Comparison of ENCODE assay signal across 11 cellular contexts in the genomic region with DNA sequence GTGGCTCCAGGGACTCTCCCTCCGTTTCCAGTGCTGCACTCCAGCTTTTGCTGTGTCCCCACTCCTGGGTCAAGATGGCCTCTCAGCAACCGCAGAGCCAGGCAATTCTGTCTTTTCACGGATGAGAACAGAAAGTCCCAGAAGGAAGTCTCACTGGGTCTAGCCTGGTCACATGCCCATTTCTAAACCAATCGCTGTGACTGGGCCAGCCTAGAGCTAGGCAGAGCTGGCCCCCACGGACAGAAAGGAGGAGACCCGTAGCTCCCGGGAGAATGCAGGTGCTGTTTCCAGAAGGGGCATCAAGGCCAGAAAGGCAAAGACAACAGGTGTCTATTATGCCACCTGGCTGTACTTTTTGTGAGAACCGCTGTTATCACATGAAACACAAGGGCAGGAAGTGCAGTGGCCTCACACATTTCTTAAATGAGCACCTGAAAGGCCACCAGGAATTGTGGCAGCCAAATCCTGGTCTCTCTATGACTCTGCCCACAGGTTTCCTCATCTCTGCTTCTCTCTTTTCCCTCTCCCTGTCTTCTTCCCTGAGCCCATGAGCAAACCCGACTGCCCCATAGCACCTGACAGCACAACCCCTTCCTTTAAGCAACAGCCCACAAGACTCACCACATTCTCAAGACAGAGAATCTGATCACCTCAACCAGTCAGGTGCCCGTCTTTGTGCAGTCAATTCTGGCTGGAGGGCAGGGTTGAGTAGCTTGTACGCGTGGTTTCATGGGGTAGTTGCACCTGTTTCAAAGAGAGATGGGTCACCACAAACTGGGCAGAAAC. TPM values are rescaled to one million over a fixed set of nuclear protein-coding genes. Genes with fewer than 3 reads are reported as not detected.
DNase-seq lines count a peak whose midpoint lies in the region; ATAC-seq and TF ChIP-seq lines count a peak whose summit lies in the region.
"Had no signal": no experiment of that assay in that cellular context is flagged by ENCODE, and none has a peak within 500 bp of the region (broad histone marks: within the 10 kb centered on the region; RNA-seq: fewer than 3 reads in every experiment).

No MANE protein-coding gene starts in this region.

- peak overlapping the region; percentile 40 for H3K9ac ChIP-seq in SU-DHL-6 (ENCODE audit: low read length)

- H3K27me3 ChIP-seq in SU-DHL-6 (ENCODE audit: low read length) (no peaks in the 10 kb centered on the region), suprapubic skin (no peaks in the 10 kb centered on the region)

- TF ChIP-seq POLR2A in suprapubic skin (IDR thresholded peaks at IDR 0.05) = no peak

- H3K36me3 ChIP-seq in SU-DHL-6 (ENCODE audit: low read length) (no peaks in the 10 kb centered on the region), suprapubic skin (no peaks in the 10 kb centered on the region)

- H2AFZ ChIP-seq in SU-DHL-6 (ENCODE audit: low read depth, low read length, severe bottlenecking) = peak overlapping the region; percentile 57

- H3K9me3 Mint-ChIP-seq in activated naive CD4-positive, alpha-beta T cell treated with anti-CD3 and anti-CD28 coated beads, Interleukin-2, amount 50 U/mL, for 72 hours = no peaks in the 10 kb centered on the region

- no peaks in the 10 kb centered on the region for H4K20me1 ChIP-seq in SU-DHL-6 (ENCODE audit: low read depth, low read length)

- ATAC-seq in activated naive CD4-positive, alpha-beta T cell treated with anti-CD3 and anti-CD28 coated beads, Interleukin-2, amount 50 U/mL, for 72 hours = peak; percentile 63 to 88
- peak; percentile 48 for ATAC-seq in HG02885 (IDR thresholded peaks at IDR 0.05; ENCODE audit: poor library complexity, unreplicated experiment)
- ATAC-seq: right cardiac atrium had no signal

- H3K27ac ChIP-seq in SU-DHL-6 (ENCODE audit: low read depth, low read length) (peak overlapping the region; percentile 94), suprapubic skin (peak overlapping the region; percentile 35)
- H3K27ac ChIP-seq: SK-N-MC had no signal

- no peaks in the 10 kb centered on the region for H3K36me3 Mint-ChIP-seq in activated naive CD4-positive, alpha-beta T cell treated with anti-CD3 and anti-CD28 coated beads, Interleukin-2, amount 50 U/mL, for 72 hours

- peaks cover 32% of the 10 kb centered on the region for H3F3A ChIP-seq in SU-DHL-6 (ENCODE audit: insufficient read depth)

- no peak overlapping the region for H3K27ac Mint-ChIP-seq in activated naive CD4-positive, alpha-beta T cell treated with anti-CD3 and anti-CD28 coated beads, Interleukin-2, amount 50 U/mL, for 72 hours

- no peaks in the 10 kb centered on the region for H3K79me2 ChIP-seq in SU-DHL-6 (ENCODE audit: insufficient read depth, low read length)

- no peak for TF ChIP-seq EP300 in suprapubic skin (IDR thresholded peaks at IDR 0.05)

- H3K9me3 ChIP-seq in SU-DHL-6 (ENCODE audit: insufficient read depth, low read length) (no peaks in the 10 kb centered on the region), suprapubic skin (no peaks in the 10 kb centered on the region)

- H3K4me2 ChIP-seq in SU-DHL-6 (ENCODE audit: low read depth, low read length, poor library complexity, severe bottlenecking) = peak overlapping the region; percentile 57

- WGBS in suprapubic skin = 62% methylated on average over 12 of the region's 12 CpGs

- DNase-seq in activated naive CD4-positive, alpha-beta T cell treated with anti-CD3 and anti-CD28 coated beads, Interleukin-2, amount 50 U/mL, for 72 hours (ENCODE audit: low spot score in 2 of 2) = no peak
- DNase-seq in activated naive CD4-positive, alpha-beta T cell (lab: John Stamatoyannopoulos, UW) = no peak
- DNase-seq in suprapubic skin (ENCODE audit: low spot score in 2 of 2) (no peak), COLO829 (ENCODE audit: low spot score) (no peak), nucleus accumbens (lab: John Stamatoyannopoulos, UW) (no peak)
- no peak for DNase-seq in stimulated activated CD8-positive, alpha-beta memory T cell treated with anti-CD3 and anti-CD28 coated beads, Interleukin-4, amount 100 ng/mL, for 48 hours
- DNase-seq: Calu3 had no signal

- no peak for TF ChIP-seq CTCF in SU-DHL-6 (IDR thresholded peaks at IDR 0.05; ENCODE audit: insufficient read depth, low read length, poor library complexity, severe bottlenecking)
- TF ChIP-seq CTCF in suprapubic skin (IDR thresholded peaks at IDR 0.05) = no peak

- no peaks in the 10 kb centered on the region for H3K9me2 ChIP-seq in SU-DHL-6 (replicated peaks; ENCODE audit: insufficient read depth, low read length)

- H3K4me3 ChIP-seq in SU-DHL-6 (ENCODE audit: insufficient read depth, low read length, poor library complexity, severe bottlenecking) (no peak overlapping the region), suprapubic skin (no peak overlapping the region)
- H3K4me3 ChIP-seq: SK-N-MC had no signal

- peaks cover 36% of the 10 kb centered on the region for H3K4me1 ChIP-seq in suprapubic skin

RNA-seq across cellular contexts. Expression of a gene that starts 37.1 kb away (rescaled TPM):
- total RNA-seq in activated naive CD4-positive, alpha-beta T cell treated with anti-CD3 and anti-CD28 coated beads, Interleukin-2, amount 50 U/mL, for 72 hours = 10 to 100 TPM in 1 of 2 donors, 1 to 10 TPM in 1; 9.4 to 19.0 TPM
- total RNA-seq in suprapubic skin = 10 to 100 TPM in 2 of 4 donors, 1 to 10 TPM in 2; 8.8 to 12.7 (median 10.1) TPM
